ENCODE assay signal across 23 cellular contexts in the genomic region with DNA sequence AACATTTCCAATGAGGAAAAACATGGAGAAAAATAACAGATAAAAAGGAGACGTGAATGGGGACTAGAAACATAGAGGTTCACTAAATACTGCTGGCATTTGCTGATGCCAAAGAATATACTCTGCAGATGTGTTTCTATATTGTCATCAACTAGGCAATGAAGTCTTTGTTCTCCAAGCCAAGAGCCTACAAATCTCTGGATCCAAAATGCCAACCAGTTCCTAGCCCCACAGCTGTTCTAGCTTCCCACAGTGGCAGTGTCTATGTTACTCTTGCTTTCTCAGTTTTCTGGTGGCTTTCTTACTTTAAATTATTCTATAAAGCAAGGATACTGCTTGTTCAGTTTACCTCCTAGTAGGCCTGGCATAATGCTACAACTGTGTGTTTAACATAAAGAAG.
"Had no signal": no experiment of that assay in that cellular context is flagged by ENCODE, and none has a peak within 500 bp of the region (broad histone marks: within the 10 kb centered on the region; RNA-seq: fewer than 3 reads in every experiment).

No MANE protein-coding gene starts in this region.

- H3K4me1 ChIP-seq: ascending aorta, breast epithelium, pancreas, tibial nerve had no signal

- DNase-seq: activated B cell treated with CpG ODN at 0.5 μM for 24 hours; activated CD4-positive, alpha-beta T cell treated with anti-CD3 and anti-CD28 coated beads for 4 hours; activated CD8-positive, alpha-beta T cell treated with anti-CD3 and anti-CD28 coated beads for 36 hours; activated naive CD4-positive, alpha-beta T cell treated with anti-CD3 and anti-CD28 coated beads for 36 hours; activated T-cell treated with anti-CD3 and anti-CD28 coated beads, Interleukin-2, amount 50 U/mL, for 1 hour; cerebellar nuclear complex; effector memory CD4-positive, alpha-beta T cell; foreskin fibroblast; kidney glomerular epithelial cell; left ventricle myocardium superior; naive thymus-derived CD8-positive, alpha-beta T cell; pancreas; stimulated activated CD4-positive, alpha-beta T cell treated with anti-CD3 and anti-CD28 coated beads, Interleukin-4, amount 100 ng/mL, for 24 hours; T-cell; T-helper 9 cell had no signal

- H3K27me3 ChIP-seq: ascending aorta, breast epithelium, pancreas, tibial nerve had no signal

- H3K9me3 ChIP-seq: ascending aorta, breast epithelium, pancreas, tibial nerve had no signal

- ATAC-seq: activated CD8-positive, alpha-beta T cell treated with anti-CD3 and anti-CD28 coated beads for 36 hours; activated T-helper 17 cell treated with anti-CD3 and anti-CD28 coated beads, Interleukin-2, amount 50 U/mL, for 72 hours; left ventricle myocardium superior; naive thymus-derived CD8-positive, alpha-beta T cell; pancreas; sciatic nerve; SK-N-SH treated with all-trans-retinoic acid at 6 μM for 48 hours; stimulated activated effector memory CD8-positive, alpha-beta T cell treated with anti-CD3 and anti-CD28 coated beads, Interleukin-12 subunit alpha, Interleukin-12 subunit beta, amount 100 ng/mL, for 72 hours; T-cell had no signal

- H3K27ac ChIP-seq: ascending aorta, breast epithelium, pancreas, tibial nerve had no signal

- H3K36me3 ChIP-seq: ascending aorta, breast epithelium, pancreas, tibial nerve had no signal

- H3K4me3 ChIP-seq: ascending aorta, breast epithelium, pancreas, smooth muscle cell, tibial nerve had no signal
